Comparison of ENCODE assay signal across 16 cellular contexts in the genomic region with DNA sequence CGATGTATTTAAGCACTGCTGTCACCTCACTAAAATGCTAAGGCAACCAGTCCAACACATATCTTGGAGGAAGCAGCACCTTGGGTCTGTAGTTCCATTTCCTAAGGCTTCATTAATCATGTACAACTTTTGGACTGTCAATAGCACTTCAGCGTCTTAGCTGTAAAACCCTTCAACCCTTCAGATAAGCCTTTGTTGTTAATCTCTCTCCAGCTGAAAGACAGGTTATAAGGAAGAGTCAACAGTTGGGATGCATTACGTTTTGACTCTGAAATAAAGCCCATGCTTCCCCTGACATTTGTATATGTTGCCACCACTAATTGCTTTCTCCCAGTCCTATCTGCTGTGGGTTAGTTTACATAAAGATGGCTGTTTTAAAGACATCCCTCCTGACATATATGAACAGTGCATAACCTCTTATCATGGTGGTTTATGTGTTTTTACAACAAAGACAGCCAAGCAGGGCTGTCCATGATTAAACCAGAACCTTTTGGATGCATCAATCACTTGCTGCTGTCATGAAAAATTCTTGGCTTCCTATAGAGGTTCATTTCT.
"Had no signal": no experiment of that assay in that cellular context is flagged by ENCODE, and none has a peak within 500 bp of the region (broad histone marks: within the 10 kb centered on the region; RNA-seq: fewer than 3 reads in every experiment).

No MANE protein-coding gene starts in this region.

- ATAC-seq: activated T-cell treated with anti-CD3 and anti-CD28 coated beads, Interleukin-2, amount 50 U/mL, for 72 hours; gastrocnemius medialis; sciatic nerve; stimulated activated memory B cell treated with anti-CD40 and anti-IgM and Interleukin-4, amounts not matched to agents 10 μg/mL and 1 μg/mL and 100 μg/mL, for 72 hours had no signal

- DNase-seq: activated CD4-positive, alpha-beta memory T cell treated with anti-CD3 and anti-CD28 coated beads, Interleukin-2, amount 10 ng/mL, durations not matched to agents 7 days and 5 days; activated CD4-positive, alpha-beta T cell treated with anti-CD3 and anti-CD28 coated beads, Interleukin-2, amount 10 ng/mL, durations not matched to agents 24 days and 14 days; activated effector memory CD4-positive, alpha-beta T cell treated with Interleukin-2 at 50 U/mL for 16 hours; activated naive CD4-positive, alpha-beta T cell treated with anti-CD3 and anti-CD28 coated beads for 36 hours; activated naive CD8-positive, alpha-beta T cell treated with anti-CD3 and anti-CD28 coated beads, Interleukin-2, amount 10 ng/mL, durations not matched to agents 7 days and 5 days; activated T-cell treated with anti-CD3 and anti-CD28 coated beads, Interleukin-2, amount 50 U/mL, for 72 hours; amygdala; cortex of kidney; endodermal cell; esophagus squamous epithelium; gastrocnemius medialis; hypothalamus; small intestine; stomach had no signal
